In the genomic region with DNA sequence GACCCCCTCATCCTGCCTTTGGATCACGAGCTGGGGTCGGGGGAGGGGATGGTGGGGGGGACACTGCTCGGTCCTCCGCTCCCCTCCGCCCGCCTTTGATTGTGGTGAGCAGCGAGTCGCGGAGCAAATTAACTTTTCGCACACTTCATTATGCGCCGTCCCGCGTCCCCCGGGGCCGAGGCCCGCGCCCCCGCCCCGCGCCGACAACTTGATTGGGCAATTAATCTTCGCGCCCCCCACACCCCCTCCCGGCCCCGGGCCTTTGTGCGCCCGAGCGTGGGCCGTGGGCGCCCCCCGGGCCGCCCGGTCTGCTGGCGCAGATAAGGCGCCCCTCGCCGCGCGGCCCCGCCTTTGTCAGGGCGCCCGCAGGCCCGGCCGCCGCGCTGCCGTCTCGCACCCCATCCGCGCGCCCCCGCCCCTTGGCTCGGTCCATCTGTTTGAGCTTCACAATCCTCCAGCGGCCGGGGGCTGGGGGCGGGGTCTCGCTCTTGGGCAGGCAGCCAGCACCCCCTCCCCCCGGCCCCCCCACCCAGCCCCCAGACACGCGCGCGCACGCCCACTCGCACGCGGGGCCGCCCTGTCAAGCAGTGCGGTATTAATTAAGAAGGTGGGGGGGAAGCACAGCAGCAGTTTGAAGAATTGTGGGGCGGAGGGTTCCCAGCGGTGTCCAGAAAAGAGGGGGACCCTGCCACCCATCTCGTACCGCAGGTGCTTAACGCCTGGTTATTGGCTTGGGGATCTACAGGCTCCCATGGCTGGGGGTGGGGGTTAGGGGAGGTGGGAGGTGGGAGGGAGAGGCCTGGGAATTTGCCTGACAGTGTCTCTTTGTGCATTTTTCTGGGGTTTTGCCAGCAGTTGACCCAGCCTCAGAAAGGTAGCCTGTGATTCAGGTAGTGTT, we compare ENCODE assay signal across 14 cellular contexts. TPM values are rescaled to one million over a fixed set of nuclear protein-coding genes. Genes with fewer than 3 reads are reported as not detected.
DNase-seq lines count a peak whose midpoint lies in the region; ATAC-seq and TF ChIP-seq lines count a peak whose summit lies in the region.
"Had no signal": no experiment of that assay in that cellular context is flagged by ENCODE, and none has a peak within 500 bp of the region (broad histone marks: within the 10 kb centered on the region; RNA-seq: fewer than 3 reads in every experiment).

No MANE protein-coding gene starts in this region.

- H3K4me3 Mint-ChIP-seq in nephron progenitor cell = peak overlapping the region; percentile 62
- H3K4me3 Mint-ChIP-seq: memory B cell had no signal

- peaks cover 60% of the 10 kb centered on the region for H3K27me3 Mint-ChIP-seq in nephron progenitor cell (ENCODE audit: low read depth, poor library complexity)

- H3K27me3 ChIP-seq in cardiac muscle cell = no peaks in the 10 kb centered on the region
- H3K27me3 ChIP-seq: BLaER1 treated with 17β-estradiol and CSF1 and Interleukin-3, amounts not matched to agents 10 nM and 100 nM had no signal

- DNase-seq in NCI-H1105 (lab: John Stamatoyannopoulos, UW) (peak; percentile 35), cardiac muscle cell (ENCODE audit: low read depth in 1 of 2, low spot score in 1 of 2) (peak in 1 of 2 donors; percentile 29), nephron progenitor cell (peak; percentile 79), GM10266 (ENCODE audit: extremely low spot score) (no peak)

- no peaks in the 10 kb centered on the region for H3K36me3 ChIP-seq in cardiac muscle cell
- H3K36me3 ChIP-seq: BLaER1 treated with 17β-estradiol and CSF1 and Interleukin-3, amounts not matched to agents 10 nM and 100 nM had no signal

- peaks cover 25% of the 10 kb centered on the region for H3K4me1 Mint-ChIP-seq in nephron progenitor cell

- no peak overlapping the region for H3K27ac Mint-ChIP-seq in nephron progenitor cell
- H3K27ac Mint-ChIP-seq: memory B cell had no signal

- peak overlapping the region; percentile 35 for H3K27ac ChIP-seq in C4-2B
- no peak overlapping the region for H3K27ac ChIP-seq in cardiac muscle cell
- H3K27ac ChIP-seq: BLaER1 treated with 17β-estradiol and CSF1 and Interleukin-3, amounts not matched to agents 10 nM and 100 nM had no signal

- peaks cover 23% of the 10 kb centered on the region for H3K9me3 Mint-ChIP-seq in nephron progenitor cell

- TF ChIP-seq CTCF in C4-2B (conservative IDR thresholded peaks at IDR 0.05) = no peak
- TF ChIP-seq CTCF in cardiac muscle cell (IDR thresholded peaks at IDR 0.05; ENCODE audit: low read depth, low read length) = no peak
- no peak for TF ChIP-seq CTCF in nephron progenitor cell (IDR thresholded peaks at IDR 0.05)
- no peak for TF ChIP-seq CTCF in GM10266 (IDR thresholded peaks at IDR 0.05; ENCODE audit: control insufficient read depth, insufficient read depth, low read depth, missing control alignments)

- ATAC-seq in GM19452 (IDR thresholded peaks at IDR 0.05; ENCODE audit: unreplicated experiment) (no peak), GM19351 (IDR thresholded peaks at IDR 0.05; ENCODE audit: unreplicated experiment) (no peak), HG02571 (IDR thresholded peaks at IDR 0.05; ENCODE audit: unreplicated experiment) (no peak)

- H3K4me3 ChIP-seq in cardiac muscle cell = peak overlapping the region; percentile 43
- H3K4me3 ChIP-seq: BLaER1 treated with 17β-estradiol and CSF1 and Interleukin-3, amounts not matched to agents 10 nM and 100 nM had no signal

- H3K9me3 ChIP-seq in cardiac muscle cell (ENCODE audit: low read depth) = no peaks in the 10 kb centered on the region

- H3K36me3 Mint-ChIP-seq in nephron progenitor cell (ENCODE audit: low read depth) = peaks cover 6% of the 10 kb centered on the region
- H3K36me3 Mint-ChIP-seq: memory B cell had no signal

- H3K4me1 ChIP-seq in cardiac muscle cell (ENCODE audit: low read depth) = no peaks in the 10 kb centered on the region

RNA-seq across cellular contexts. Expression of gene SCRT2, which starts 34.5 kb away (rescaled TPM):
- not detected in 2 replicates for total RNA-seq in cardiac muscle cell
- not detected in 2 replicates for polyA plus RNA-seq in cardiac muscle cell
- total RNA-seq: glomerular endothelial cell, renal cortical epithelial cell, SK-MEL-5, subcutaneous adipose tissue had no signal

RNA-seq across cellular contexts. Expression of gene SRXN1, which starts 57.1 kb away (rescaled TPM):
- total RNA-seq in cardiac muscle cell = 19.4 and 21.6 TPM in 2 replicates
- 21.4 and 26.0 TPM in 2 replicates for polyA plus RNA-seq in cardiac muscle cell

RNA-seq across cellular contexts. Expression of gene SLC52A3, which starts 58.2 kb away (rescaled TPM):
- total RNA-seq in cardiac muscle cell = 0.12 TPM in 1 of 2 replicates, not detected in the other
- not detected in 2 replicates for polyA plus RNA-seq in cardiac muscle cell
- total RNA-seq: glomerular endothelial cell had no signal
